ENCODE assay signal across 1 cellular context in genomic region chr5:160438316-160439204, GRCh38.
A peak's percentile ranks its signal among the peaks of the same experiment; 100 is the strongest.
TF ChIP-seq lines count a peak whose summit lies in the region.

No MANE protein-coding gene starts in this region.

TF ChIP-seq in HepG2, 621 proteins besides CTCF, POLR2A, EP300 and RAD21 (continued from another document and continues in another):
- no peak for TF ChIP-seq TEF (CRISPR knock-in tag; IDR thresholded peaks at IDR 0.05)
- TF ChIP-seq CENPX (CRISPR knock-in tag; IDR thresholded peaks at IDR 0.05) = no peak
- no peak for TF ChIP-seq ZNF772 (CRISPR knock-in tag; IDR thresholded peaks at IDR 0.05)
- TF ChIP-seq ZBTB46 (CRISPR knock-in tag; IDR thresholded peaks at IDR 0.05; ENCODE audit: borderline replicate concordance) = no peak
- TF ChIP-seq ZNF180 (CRISPR knock-in tag; IDR thresholded peaks at IDR 0.05; ENCODE audit: borderline replicate concordance, low read depth) = no peak
- no peak for TF ChIP-seq ZNF549 (CRISPR knock-in tag; IDR thresholded peaks at IDR 0.05)
- no peak for TF ChIP-seq EZH2 (conservative IDR thresholded peaks at IDR 0.05; ENCODE audit: low read depth, low read length)
- TF ChIP-seq XRCC5 (optimal IDR thresholded peaks at IDR 0.05; ENCODE audit: low read length) = no peak
- no peak for TF ChIP-seq ELK4 (CRISPR knock-in tag; IDR thresholded peaks at IDR 0.05; ENCODE audit: borderline replicate concordance)
- TF ChIP-seq ZNF354B (CRISPR knock-in tag; IDR thresholded peaks at IDR 0.05) = 0 out of 2 replicates have a peak, but pooled peaks have one; percentile 24
- TF ChIP-seq SIN3A (IDR thresholded peaks at IDR 0.05; ENCODE audit: borderline replicate concordance, low read depth, low read length) = no peak; the same call in 1 of the 2 replicates
- peak; percentile 45 for TF ChIP-seq ASH2L (IDR thresholded peaks at IDR 0.05; ENCODE audit: insufficient read length, low read depth, low read length)
- TF ChIP-seq ZMYM3 (CRISPR knock-in tag; IDR thresholded peaks at IDR 0.05) = no peak
- no peak for TF ChIP-seq ZNF317 (CRISPR knock-in tag; IDR thresholded peaks at IDR 0.05)
- TF ChIP-seq HNF4G (IDR thresholded peaks at IDR 0.05; ENCODE audit: borderline replicate concordance, low read depth, low read length) = no peak
- no peak for TF ChIP-seq HNF4G (CRISPR knock-in tag; IDR thresholded peaks at IDR 0.05; ENCODE audit: borderline replicate concordance, low read depth)
- TF ChIP-seq MAZ (IDR thresholded peaks at IDR 0.05; ENCODE audit: borderline replicate concordance, low read depth, low read length) = no peak
- peak; percentile 40; the same call in 1 of the 2 replicates for TF ChIP-seq MAZ (CRISPR knock-in tag; IDR thresholded peaks at IDR 0.05; ENCODE audit: low read depth)
- TF ChIP-seq ZNF710 (CRISPR knock-in tag; IDR thresholded peaks at IDR 0.05; ENCODE audit: borderline replicate concordance) = 0 out of 2 replicates have a peak, but pooled peaks have one; percentile 34
- 0 out of 2 replicates have a peak, but pooled peaks have one; percentile 30 for TF ChIP-seq ZKSCAN8 (CRISPR knock-in tag; IDR thresholded peaks at IDR 0.05; ENCODE audit: borderline replicate concordance)
- 0 out of 2 replicates have a peak, but pooled peaks have one; percentile 45 for TF ChIP-seq ZNF333 (CRISPR knock-in tag; IDR thresholded peaks at IDR 0.05; ENCODE audit: borderline replicate concordance)
- no peak for TF ChIP-seq ZFP36L2 (CRISPR knock-in tag; IDR thresholded peaks at IDR 0.05)
- 0 out of 2 replicates have a peak, but pooled peaks have one; percentile 34 for TF ChIP-seq KDM5B (CRISPR knock-in tag; IDR thresholded peaks at IDR 0.05; ENCODE audit: borderline replicate concordance)
- TF ChIP-seq DNMT3B (CRISPR knock-in tag; conservative IDR thresholded peaks at IDR 0.05) = 0 out of 2 replicates have a peak, but pooled peaks have one; percentile 33
- no peak for TF ChIP-seq ZMYM4 (CRISPR knock-in tag; IDR thresholded peaks at IDR 0.05)
- no peak for TF ChIP-seq ZNF609 (CRISPR knock-in tag; IDR thresholded peaks at IDR 0.05; ENCODE audit: borderline replicate concordance)
- TF ChIP-seq PCBP1 (IDR thresholded peaks at IDR 0.05; ENCODE audit: borderline replicate concordance, low read depth, low read length) = no peak
- 0 out of 2 replicates have a peak, but pooled peaks have one; percentile 30 for TF ChIP-seq HOXA5 (CRISPR knock-in tag; IDR thresholded peaks at IDR 0.05)
- TF ChIP-seq FOXJ3 (CRISPR knock-in tag; IDR thresholded peaks at IDR 0.05; ENCODE audit: borderline replicate concordance) = no peak
- TF ChIP-seq POGZ (CRISPR knock-in tag; IDR thresholded peaks at IDR 0.05) = peak; percentile 43; the same call in 1 of the 2 replicates
- TF ChIP-seq TRAFD1 (CRISPR knock-in tag; IDR thresholded peaks at IDR 0.05; ENCODE audit: borderline replicate concordance) = 0 out of 2 replicates have a peak, but pooled peaks have one; percentile 49
- no peak for TF ChIP-seq ZNF18 (CRISPR knock-in tag; IDR thresholded peaks at IDR 0.05; ENCODE audit: insufficient replicate concordance)
- TF ChIP-seq GTF2F1 (IDR thresholded peaks at IDR 0.05; ENCODE audit: low read length) = no peak
- no peak for TF ChIP-seq USF2 (IDR thresholded peaks at IDR 0.05; ENCODE audit: low read depth, low read length)
- TF ChIP-seq USF2 (CRISPR knock-in tag; IDR thresholded peaks at IDR 0.05; ENCODE audit: borderline replicate concordance) = 0 out of 2 replicates have a peak, but pooled peaks have one; percentile 24
- TF ChIP-seq HNF4A (CRISPR knock-in tag; IDR thresholded peaks at IDR 0.05) = 0 out of 2 replicates have a peak, but pooled peaks have one; percentile 2
- TF ChIP-seq ZNF652 (CRISPR knock-in tag; IDR thresholded peaks at IDR 0.05; ENCODE audit: borderline replicate concordance, low read depth) = no peak
- no peak for TF ChIP-seq GZF1 (CRISPR knock-in tag; IDR thresholded peaks at IDR 0.05)
- no peak for TF ChIP-seq ZNF280B (CRISPR knock-in tag; IDR thresholded peaks at IDR 0.05; ENCODE audit: borderline replicate concordance)
- TF ChIP-seq BRCA1 (CRISPR knock-in tag; IDR thresholded peaks at IDR 0.05) = no peak
- TF ChIP-seq GATAD1 (CRISPR knock-in tag; IDR thresholded peaks at IDR 0.05) = no peak
- TF ChIP-seq ZNF234 (CRISPR knock-in tag; conservative IDR thresholded peaks at IDR 0.05) = no peak
- TF ChIP-seq FOXO4 (CRISPR knock-in tag; conservative IDR thresholded peaks at IDR 0.05) = no peak
